Comparison of ENCODE assay signal across 24 cellular contexts in genomic region chr21:34266322-34266721, GRCh38.
"Had no signal": no experiment of that assay in that cellular context is flagged by ENCODE, and none has a peak within 500 bp of the region (broad histone marks: within the 10 kb centered on the region; RNA-seq: fewer than 3 reads in every experiment).

No MANE protein-coding gene starts in this region.

- DNase-seq: colonic mucosa; cortex of kidney; effector CD8-positive, alpha-beta T cell; effector memory CD8-positive, alpha-beta T cell; endodermal cell; erythroblast; esophagus squamous epithelium; foreskin fibroblast; foreskin melanocyte; gastrocnemius medialis; glutamatergic neuron; head of caudate nucleus; heart right ventricle; left cardiac atrium; left lung; left ventricle myocardium superior; lower lobe of right lung; mesenchymal stem cell; mucosa of descending colon; naive B cell had no signal

- ATAC-seq: effector memory CD8-positive, alpha-beta T cell; esophagus mucosa; heart right ventricle; left cardiac atrium; left ventricle myocardium superior; lower lobe of right lung; mucosa of descending colon had no signal

- H3K4me3 Mint-ChIP-seq: dendritic cell treated with granulocyte-macrophage colony-stimulating factor and Interleukin-4, amounts not matched to agents 40 ng/mL and 50 ng/mL, for 4 days; effector memory CD8-positive, alpha-beta T cell; endodermal cell; mesothelial cell of epicardium; naive B cell had no signal

- H3K27ac ChIP-seq: colonic mucosa, epithelial cell of prostate, esophagus squamous epithelium, gastrocnemius medialis, heart right ventricle, left lung, lower lobe of right lung had no signal

- H3K4me1 ChIP-seq: colonic mucosa, heart right ventricle, left lung, lower lobe of right lung had no signal

- H3K4me3 ChIP-seq: colonic mucosa, esophagus squamous epithelium, gastrocnemius medialis, heart right ventricle, left lung, lower lobe of right lung, mucosa of descending colon had no signal

- H3K27me3 ChIP-seq: colonic mucosa, esophagus squamous epithelium, gastrocnemius medialis, heart right ventricle, left lung had no signal

- H3K27ac Mint-ChIP-seq: dendritic cell treated with granulocyte-macrophage colony-stimulating factor and Interleukin-4, amounts not matched to agents 40 ng/mL and 50 ng/mL, for 4 days; effector memory CD8-positive, alpha-beta T cell; endodermal cell; mesothelial cell of epicardium; naive B cell had no signal

- H3K9me3 ChIP-seq: colonic mucosa, gastrocnemius medialis, mucosa of descending colon had no signal

- H3K4me1 Mint-ChIP-seq: endodermal cell, naive B cell had no signal

- H3K36me3 ChIP-seq: colonic mucosa, esophagus squamous epithelium, gastrocnemius medialis, heart right ventricle, left lung, lower lobe of right lung had no signal
